Comparison of ENCODE assay signal across 1 cellular context in the genomic region with DNA sequence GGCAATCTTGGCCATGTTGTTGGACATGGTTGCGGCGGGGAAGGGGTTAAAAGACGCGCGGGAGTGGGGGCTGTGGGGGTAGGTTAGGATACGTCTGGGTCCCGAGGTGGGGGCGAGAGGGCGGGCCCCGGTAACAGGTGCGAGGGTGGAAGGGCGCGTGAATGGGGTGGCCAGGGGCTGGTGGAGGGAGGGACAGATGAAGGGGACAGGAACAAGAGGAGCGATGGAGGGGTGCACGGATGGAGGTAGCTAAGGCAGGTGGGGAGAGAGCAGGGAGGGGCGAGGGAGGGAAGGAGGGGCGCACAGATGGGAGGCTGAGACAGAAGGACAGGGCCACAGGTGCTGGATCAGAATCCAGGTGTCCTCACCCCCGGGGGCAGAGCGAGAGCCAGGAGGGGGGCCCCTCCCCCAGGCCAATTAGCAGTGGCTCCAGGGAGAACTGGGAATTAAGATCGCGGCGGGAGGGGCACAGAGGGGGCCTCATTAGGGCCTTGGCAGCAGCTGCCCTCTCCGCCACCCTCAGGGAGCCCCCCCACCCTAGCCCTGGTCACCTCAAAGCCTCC.
TF ChIP-seq lines count a peak whose summit lies in the region.

No MANE protein-coding gene starts in this region.

TF ChIP-seq in K562, 482 proteins besides CTCF, POLR2A, EP300 and RAD21 (continued from another document):
- TF ChIP-seq, protein P1, sequence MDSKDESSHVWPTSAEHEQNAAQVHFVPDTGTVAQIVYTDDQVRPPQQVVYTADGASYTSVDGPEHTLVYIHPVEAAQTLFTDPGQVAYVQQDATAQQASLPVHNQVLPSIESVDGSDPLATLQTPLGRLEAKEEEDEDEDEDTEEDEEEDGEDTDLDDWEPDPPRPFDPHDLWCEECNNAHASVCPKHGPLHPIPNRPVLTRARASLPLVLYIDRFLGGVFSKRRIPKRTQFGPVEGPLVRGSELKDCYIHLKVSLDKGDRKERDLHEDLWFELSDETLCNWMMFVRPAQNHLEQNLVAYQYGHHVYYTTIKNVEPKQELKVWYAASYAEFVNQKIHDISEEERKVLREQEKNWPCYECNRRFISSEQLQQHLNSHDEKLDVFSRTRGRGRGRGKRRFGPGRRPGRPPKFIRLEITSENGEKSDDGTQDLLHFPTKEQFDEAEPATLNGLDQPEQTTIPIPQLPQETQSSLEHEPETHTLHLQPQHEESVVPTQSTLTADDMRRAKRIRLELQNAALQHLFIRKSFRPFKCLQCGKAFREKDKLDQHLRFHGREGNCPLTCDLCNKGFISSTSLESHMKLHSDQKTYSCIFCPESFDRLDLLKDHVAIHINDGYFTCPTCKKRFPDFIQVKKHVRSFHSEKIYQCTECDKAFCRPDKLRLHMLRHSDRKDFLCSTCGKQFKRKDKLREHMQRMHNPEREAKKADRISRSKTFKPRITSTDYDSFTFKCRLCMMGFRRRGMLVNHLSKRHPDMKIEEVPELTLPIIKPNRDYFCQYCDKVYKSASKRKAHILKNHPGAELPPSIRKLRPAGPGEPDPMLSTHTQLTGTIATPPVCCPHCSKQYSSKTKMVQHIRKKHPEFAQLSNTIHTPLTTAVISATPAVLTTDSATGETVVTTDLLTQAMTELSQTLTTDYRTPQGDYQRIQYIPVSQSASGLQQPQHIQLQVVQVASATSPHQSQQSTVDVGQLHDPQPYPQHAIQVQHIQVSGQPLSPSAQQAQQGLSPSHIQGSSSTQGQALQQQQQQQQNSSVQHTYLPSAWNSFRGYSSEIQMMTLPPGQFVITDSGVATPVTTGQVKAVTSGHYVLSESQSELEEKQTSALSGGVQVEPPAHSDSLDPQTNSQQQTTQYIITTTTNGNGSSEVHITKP (IDR thresholded peaks at IDR 0.05; ENCODE audit: partially characterized antibody): peak; percentile 86
- TF ChIP-seq, protein P2, sequence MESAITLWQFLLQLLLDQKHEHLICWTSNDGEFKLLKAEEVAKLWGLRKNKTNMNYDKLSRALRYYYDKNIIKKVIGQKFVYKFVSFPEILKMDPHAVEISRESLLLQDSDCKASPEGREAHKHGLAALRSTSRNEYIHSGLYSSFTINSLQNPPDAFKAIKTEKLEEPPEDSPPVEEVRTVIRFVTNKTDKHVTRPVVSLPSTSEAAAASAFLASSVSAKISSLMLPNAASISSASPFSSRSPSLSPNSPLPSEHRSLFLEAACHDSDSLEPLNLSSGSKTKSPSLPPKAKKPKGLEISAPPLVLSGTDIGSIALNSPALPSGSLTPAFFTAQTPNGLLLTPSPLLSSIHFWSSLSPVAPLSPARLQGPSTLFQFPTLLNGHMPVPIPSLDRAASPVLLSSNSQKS (CRISPR knock-in tag; IDR thresholded peaks at IDR 0.05): no peak
- TF ChIP-seq NR2C2 (CRISPR knock-in tag; IDR thresholded peaks at IDR 0.05) (no peak), NR2C2 (tag; IDR thresholded peaks at IDR 0.05) (no peak), MYNN (IDR thresholded peaks at IDR 0.05) (no peak), MYNN (CRISPR knock-in tag; IDR thresholded peaks at IDR 0.05) (no peak), BRCA1 (IDR thresholded peaks at IDR 0.05) (no peak), BRCA1 (CRISPR knock-in tag; IDR thresholded peaks at IDR 0.05) (0 out of 2 replicates have a peak, but pooled peaks have one; percentile 61), POU5F1 (IDR thresholded peaks at IDR 0.05; ENCODE audit: borderline replicate concordance, low read depth, low read length, partially characterized antibody) (no peak), CBX3 (IDR thresholded peaks at IDR 0.05; ENCODE audit: borderline replicate concordance in 1 of 2, low read length in 2 of 2) (no peak), OTX1 (CRISPR knock-in tag; IDR thresholded peaks at IDR 0.05) (no peak)
- TF ChIP-seq, protein P3, sequence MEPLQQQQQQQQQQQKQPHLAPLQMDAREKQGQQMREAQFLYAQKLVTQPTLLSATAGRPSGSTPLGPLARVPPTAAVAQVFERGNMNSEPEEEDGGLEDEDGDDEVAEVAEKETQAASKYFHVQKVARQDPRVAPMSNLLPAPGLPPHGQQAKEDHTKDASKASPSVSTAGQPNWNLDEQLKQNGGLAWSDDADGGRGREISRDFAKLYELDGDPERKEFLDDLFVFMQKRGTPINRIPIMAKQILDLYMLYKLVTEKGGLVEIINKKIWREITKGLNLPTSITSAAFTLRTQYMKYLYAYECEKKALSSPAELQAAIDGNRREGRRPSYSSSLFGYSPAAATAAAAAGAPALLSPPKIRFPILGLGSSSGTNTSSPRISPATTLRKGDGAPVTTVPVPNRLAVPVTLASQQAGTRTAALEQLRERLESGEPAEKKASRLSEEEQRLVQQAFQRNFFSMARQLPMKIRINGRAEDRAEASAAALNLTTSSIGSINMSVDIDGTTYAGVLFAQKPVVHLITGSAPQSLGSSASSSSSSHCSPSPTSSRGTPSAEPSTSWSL (CRISPR knock-in tag; IDR thresholded peaks at IDR 0.05; ENCODE audit: borderline replicate concordance): no peak
- TF ChIP-seq, protein P4, sequence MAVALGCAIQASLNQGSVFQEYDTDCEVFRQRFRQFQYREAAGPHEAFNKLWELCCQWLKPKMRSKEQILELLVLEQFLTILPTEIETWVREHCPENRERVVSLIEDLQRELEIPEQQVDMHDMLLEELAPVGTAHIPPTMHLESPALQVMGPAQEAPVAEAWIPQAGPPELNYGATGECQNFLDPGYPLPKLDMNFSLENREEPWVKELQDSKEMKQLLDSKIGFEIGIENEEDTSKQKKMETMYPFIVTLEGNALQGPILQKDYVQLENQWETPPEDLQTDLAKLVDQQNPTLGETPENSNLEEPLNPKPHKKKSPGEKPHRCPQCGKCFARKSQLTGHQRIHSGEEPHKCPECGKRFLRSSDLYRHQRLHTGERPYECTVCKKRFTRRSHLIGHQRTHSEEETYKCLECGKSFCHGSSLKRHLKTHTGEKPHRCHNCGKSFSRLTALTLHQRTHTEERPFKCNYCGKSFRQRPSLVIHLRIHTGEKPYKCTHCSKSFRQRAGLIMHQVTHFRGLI (CRISPR knock-in tag; IDR thresholded peaks at IDR 0.05): no peak
